Comparison of ENCODE assay signal across 30 cellular contexts in genomic region chr5:181070523-181070922, GRCh38. TPM values are rescaled to one million over a fixed set of nuclear protein-coding genes. Genes with fewer than 3 reads are reported as not detected.
"Had no signal": no experiment of that assay in that cellular context is flagged by ENCODE, and none has a peak within 500 bp of the region (broad histone marks: within the 10 kb centered on the region; RNA-seq: fewer than 3 reads in every experiment).

No MANE protein-coding gene starts in this region.

- H3K9me3 ChIP-seq: gastrocnemius medialis, thoracic aorta had no signal

- DNase-seq: activated CD4-positive, alpha-beta T cell treated with anti-CD3 and anti-CD28 coated beads, Interleukin-2, amount 50 U/mL, for 1 hour; activated CD4-positive, CD25-positive, alpha-beta regulatory T cell treated with anti-CD3 and anti-CD28 coated beads, Interleukin-2, amount 50 U/mL, for 72 hours; activated CD8-positive, alpha-beta memory T cell treated with anti-CD3 and anti-CD28 coated beads, Interleukin-2, amount 50 U/mL, for 48 hours; activated naive CD4-positive, alpha-beta T cell; activated naive CD8-positive, alpha-beta T cell treated with anti-CD3 and anti-CD28 coated beads, Interleukin-2, amount 10 ng/mL, durations not matched to agents 7 days and 5 days; activated T-cell treated with anti-CD3 and anti-CD28 coated beads, Interleukin-2, amount 50 U/mL, for 4 hours; amniotic stem cell; effector memory CD4-positive, alpha-beta T cell; esophagus squamous epithelium; gastrocnemius medialis; hypothalamus; immature natural killer cell; left lung; naive thymus-derived CD4-positive, alpha-beta T cell; stimulated activated CD4-positive, alpha-beta T cell treated with anti-CD3 and anti-CD28 coated beads, Interleukin-4, amount 100 ng/mL, for 1 hour; stimulated activated naive CD4-positive, alpha-beta T cell had no signal

- H3K4me2 ChIP-seq: smooth muscle cell had no signal

- H3K4me3 Mint-ChIP-seq: activated naive CD8-positive, alpha-beta T cell treated with anti-CD3 and anti-CD28 coated beads, Interleukin-2, amount 10 ng/mL, durations not matched to agents 7 days and 5 days; activated T-cell treated with anti-CD3 and anti-CD28 coated beads, Interleukin-2, amount 50 U/mL, for 4 hours; central memory CD8-positive, alpha-beta T cell; immature natural killer cell; neural crest cell; T-helper 2 cell treated with Interferon-gamma antibody and Interleukin-4, amounts not matched to agents 5 μg/mL and 100 μg/mL, for 36 hours; type B pancreatic cell had no signal

- H3K36me3 Mint-ChIP-seq: activated naive CD8-positive, alpha-beta T cell treated with anti-CD3 and anti-CD28 coated beads, Interleukin-2, amount 10 ng/mL, durations not matched to agents 7 days and 5 days; immature natural killer cell; type B pancreatic cell had no signal

- H3K4me1 ChIP-seq: breast epithelium, esophagus squamous epithelium, gastrocnemius medialis, left lung had no signal

- H3K27ac ChIP-seq: breast epithelium, esophagus squamous epithelium, gastrocnemius medialis, left lung, thoracic aorta, VCaP had no signal

- H3K4me3 ChIP-seq: breast epithelium, esophagus squamous epithelium, gastrocnemius medialis, left lung, lung, smooth muscle cell, thoracic aorta had no signal

- H3K9me3 Mint-ChIP-seq: activated T-cell treated with anti-CD3 and anti-CD28 coated beads, Interleukin-2, amount 50 U/mL, for 4 hours; activated T-helper 2 cell treated with anti-CD3 and anti-CD28 coated beads, Interferon-gamma antibody, Interleukin-2, Interleukin-4, amounts not matched to agents 10 μg/mL and 5 μg/mL and 100 μg/mL, durations not matched to agents 14 hours and 24 hours and 36 hours; central memory CD8-positive, alpha-beta T cell; immature natural killer cell; T-helper 2 cell treated with Interferon-gamma antibody and Interleukin-4, amounts not matched to agents 5 μg/mL and 100 μg/mL, for 36 hours; type B pancreatic cell had no signal

- ATAC-seq: gastrocnemius medialis; left lung; naive thymus-derived CD4-positive, alpha-beta T cell; sciatic nerve had no signal

- H3K36me3 ChIP-seq: breast epithelium, esophagus squamous epithelium, gastrocnemius medialis, left lung, thoracic aorta had no signal

- H3K4me1 Mint-ChIP-seq: activated naive CD8-positive, alpha-beta T cell treated with anti-CD3 and anti-CD28 coated beads, Interleukin-2, amount 10 ng/mL, durations not matched to agents 7 days and 5 days; central memory CD8-positive, alpha-beta T cell; immature natural killer cell; neural crest cell had no signal

- H3K27ac Mint-ChIP-seq: activated naive CD8-positive, alpha-beta T cell treated with anti-CD3 and anti-CD28 coated beads, Interleukin-2, amount 10 ng/mL, durations not matched to agents 7 days and 5 days; activated T-helper 2 cell treated with anti-CD3 and anti-CD28 coated beads, Interferon-gamma antibody, Interleukin-2, Interleukin-4, amounts not matched to agents 10 μg/mL and 5 μg/mL and 100 μg/mL, durations not matched to agents 14 hours and 24 hours and 36 hours; immature natural killer cell; naive thymus-derived CD4-positive, alpha-beta T cell; T-helper 2 cell treated with Interferon-gamma antibody and Interleukin-4, amounts not matched to agents 5 μg/mL and 100 μg/mL, for 36 hours; type B pancreatic cell had no signal

RNA-seq across cellular contexts. Expression of gene BTNL9, which starts 30.5 kb away (rescaled TPM):
- total RNA-seq: activated naive CD8-positive, alpha-beta T cell treated with anti-CD3 and anti-CD28 coated beads, Interleukin-2, amount 10 ng/mL, durations not matched to agents 7 days and 5 days; activated T-helper 2 cell treated with anti-CD3 and anti-CD28 coated beads, Interferon-gamma antibody, Interleukin-2, Interleukin-4, amounts not matched to agents 10 μg/mL and 5 μg/mL and 100 μg/mL, durations not matched to agents 14 hours and 24 hours and 36 hours; kidney epithelial cell; neural crest cell; osteoblast; renal cortical epithelial cell; smooth muscle cell had no signal
- polyA plus RNA-seq: immature natural killer cell; naive thymus-derived CD4-positive, alpha-beta T cell; smooth muscle cell had no signal
